Comparison of ENCODE assay signal across 8 cellular contexts in the genomic region with DNA sequence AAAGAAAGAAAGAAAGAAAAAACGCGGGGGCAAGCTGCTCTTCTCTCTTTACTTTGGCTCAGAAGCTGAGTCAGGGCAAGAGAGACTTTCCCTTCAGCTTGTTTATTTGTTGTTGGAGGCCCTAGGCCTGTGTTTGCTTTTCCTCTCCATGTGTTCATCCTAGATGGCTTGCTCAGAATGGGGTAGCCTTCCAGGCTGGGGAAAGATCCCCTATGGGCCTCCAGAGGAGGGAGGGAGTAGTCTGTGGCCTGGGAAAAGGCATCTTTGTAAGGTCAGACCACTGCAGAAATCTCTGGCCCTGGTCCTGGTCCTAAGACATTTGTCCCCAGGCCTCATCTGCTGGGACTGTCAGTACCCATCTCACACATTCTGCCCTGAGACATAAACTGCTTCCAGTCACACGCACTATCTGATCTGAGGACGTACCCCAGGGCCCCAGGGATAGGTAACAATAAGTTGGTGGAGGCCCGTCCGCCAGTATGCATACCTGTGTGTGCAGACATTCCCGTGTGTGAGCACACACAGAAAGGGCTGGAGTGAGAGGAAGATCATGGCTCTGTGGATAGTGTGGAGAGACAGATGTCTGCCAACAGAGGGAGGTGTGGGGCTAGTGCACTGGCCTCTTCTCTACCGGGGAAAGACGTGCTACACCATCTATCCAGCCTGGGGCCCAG. TPM values are rescaled to one million over a fixed set of nuclear protein-coding genes. Genes with fewer than 3 reads are reported as not detected.
DNase-seq lines count a peak whose midpoint lies in the region; ATAC-seq and TF ChIP-seq lines count a peak whose summit lies in the region.

No MANE protein-coding gene starts in this region.

- H3K27ac Mint-ChIP-seq in CD8-positive, alpha-beta memory T cell, result peak overlapping the region in 3 of 8 donors; percentile 2 to 52 (median 39)
- H3K27ac Mint-ChIP-seq in glutamatergic neuron (ENCODE audit: unreplicated experiment), result peak overlapping the region; percentile 81

- peaks cover 5% of the 10 kb centered on the region for H3K4me1 ChIP-seq in CD8-positive, alpha-beta memory T cell (ENCODE audit: insufficient read depth, low read length)

- no peaks in the 10 kb centered on the region for H3K9me3 Mint-ChIP-seq in CD8-positive, alpha-beta memory T cell
- H3K9me3 Mint-ChIP-seq in glutamatergic neuron (ENCODE audit: unreplicated experiment), result peaks cover 20% of the 10 kb centered on the region

- peak; percentile 4 to 57 (median 22) for DNase-seq in CD8-positive, alpha-beta memory T cell
- DNase-seq in H4 (ENCODE audit: low spot score), result peak; percentile 66
- peak; percentile 88 for DNase-seq in OCI-M1 (lab: John Stamatoyannopoulos, UW)
- DNase-seq in activated T-helper 9 cell treated with anti-CD3 and anti-CD28 coated beads, Interleukin-2, amount 50 U/mL, for 16 hours (ENCODE audit: low read depth), result peak; percentile 13
- DNase-seq in glutamatergic neuron, result peak; percentile 39
- DNase-seq in retina, result peak; percentile 58

- no peak for TF ChIP-seq CTCF in glutamatergic neuron (IDR thresholded peaks at IDR 0.05; ENCODE audit: partially characterized antibody, unreplicated experiment)

- peaks cover 7 to 9% (median 8%) of the 10 kb centered on the region in 3 donors for H3K4me1 Mint-ChIP-seq in CD8-positive, alpha-beta memory T cell
- peaks cover 31% of the 10 kb centered on the region for H3K4me1 Mint-ChIP-seq in glutamatergic neuron (ENCODE audit: low read depth, unreplicated experiment)

- CTCF ChIA-PET in CD8-positive, alpha-beta memory T cell (lab: Charles Lee), result interaction anchor here (0.7 to 10.7 kb wide), 3 partner anchors 90 to 177 kb away, joined by 3 to 85 read pairs (median 3); no protein-coding TSS in a partner anchor

- no peak overlapping the region for H3K27ac ChIP-seq in CD8-positive, alpha-beta memory T cell (ENCODE audit: low read depth, low read length)

- POLR2A ChIA-PET in CD8-positive, alpha-beta memory T cell (lab: Charles Lee), result no interaction called here

- no peaks in the 10 kb centered on the region for H3K36me3 Mint-ChIP-seq in CD8-positive, alpha-beta memory T cell
- no peaks in the 10 kb centered on the region for H3K36me3 Mint-ChIP-seq in glutamatergic neuron (ENCODE audit: unreplicated experiment)

- H3K27me3 Mint-ChIP-seq in CD8-positive, alpha-beta memory T cell, result peaks cover 0 to 5% of the 10 kb centered on the region in 2 donors
- peaks cover 15% of the 10 kb centered on the region for H3K27me3 Mint-ChIP-seq in glutamatergic neuron (ENCODE audit: unreplicated experiment)

- no peaks in the 10 kb centered on the region for H3K27me3 ChIP-seq in CD8-positive, alpha-beta memory T cell (ENCODE audit: insufficient read depth, low read length, poor library complexity, severe bottlenecking)

- H3K4me3 ChIP-seq in CD8-positive, alpha-beta memory T cell (ENCODE audit: low read length), result no peak overlapping the region

- no peak for ATAC-seq in HG03457 (IDR thresholded peaks at IDR 0.05; ENCODE audit: unreplicated experiment)
- ATAC-seq in GM21528 (IDR thresholded peaks at IDR 0.05; ENCODE audit: low FRiP score, unreplicated experiment), result no peak

- H3K9me3 ChIP-seq in CD8-positive, alpha-beta memory T cell (ENCODE audit: low read length), result no peaks in the 10 kb centered on the region

- H3K4me3 Mint-ChIP-seq in CD8-positive, alpha-beta memory T cell, result peak overlapping the region in 1 of 7 donors; percentile 2
- no peak overlapping the region for H3K4me3 Mint-ChIP-seq in glutamatergic neuron (ENCODE audit: unreplicated experiment)

- no peaks in the 10 kb centered on the region for H3K36me3 ChIP-seq in CD8-positive, alpha-beta memory T cell (ENCODE audit: insufficient read depth, low read length)

RNA-seq across cellular contexts. Expression of a gene that starts 4.9 kb away (rescaled TPM):
- total RNA-seq in CD8-positive, alpha-beta memory T cell, result 10 to 100 TPM; 43.9 to 45.3 TPM
- 5.1 TPM for polyA plus RNA-seq in CD8-positive, alpha-beta memory T cell
- total RNA-seq in H4 (2014; rRNA removed; shearing (Covaris generic)), result 458 and 512 TPM in 2 replicates
- 589 TPM for total RNA-seq in glutamatergic neuron (ENCODE audit: unreplicated experiment)

RNA-seq across cellular contexts. Expression of a gene that starts 12.1 kb away (rescaled TPM):
- not detected for total RNA-seq in CD8-positive, alpha-beta memory T cell
- not detected for polyA plus RNA-seq in CD8-positive, alpha-beta memory T cell
- not detected in 2 replicates for total RNA-seq in H4 (2014; rRNA removed; shearing (Covaris generic))
- 0.44 TPM for total RNA-seq in glutamatergic neuron (ENCODE audit: unreplicated experiment)

RNA-seq across cellular contexts. Expression of a gene that starts 55.6 kb away (rescaled TPM):
- total RNA-seq in CD8-positive, alpha-beta memory T cell, result 10 to 100 TPM; 69.7 to 73.2 TPM
- polyA plus RNA-seq in CD8-positive, alpha-beta memory T cell, result 74.6 TPM
- total RNA-seq in H4 (2014; rRNA removed; shearing (Covaris generic)), result 55.2 and 99.9 TPM in 2 replicates
- 82.9 TPM for total RNA-seq in glutamatergic neuron (ENCODE audit: unreplicated experiment)

Comparison
In these comparisons a context has a peak if more than half of its experiments do, and no peak if none do; other contexts are left out.
1. DNase-seq: peak in every context shown above with its lines; median percentile 88 in OCI-M1; 66 in H4; 58 in retina; 39 in glutamatergic neuron; 22 in CD8-positive, alpha-beta memory T cell; 13 in activated T-helper 9 cell treated with anti-CD3 and anti-CD28 coated beads, Interleukin-2, amount 50 U/mL, for 16 hours.